Comparison of ENCODE assay signal across 8 cellular contexts in genomic region chr2:47402805-47403691, GRCh38. TPM values are rescaled to one million over a fixed set of nuclear protein-coding genes. Genes with fewer than 3 reads are reported as not detected.
DNase-seq lines count a peak whose midpoint lies in the region; ATAC-seq, FAIRE-seq and TF ChIP-seq lines count a peak whose summit lies in the region.

Gene MSH2 (plus strand): TSS chr2:47403156. CDS start chr2:47403192, 36 bp downstream.

- 0% methylated on average over 42 of the region's 78 CpGs for WGBS in HepG2 (ENCODE audit: low lambda C conversion rate)

- POLR2A ChIA-PET in HepG2 (lab: Yijun Ruan, JAX), result interaction anchor here (0.8 to 2.4 kb wide), 8 partner anchors 11 to 489 kb away, joined by 3 to 26 read pairs (median 4); partner anchors contain the start of gene MSH6

- 0 out of 5 replicates have a peak, but pooled peaks cover 0 to 4% of the 10 kb centered on the region in 2 experiments for H3K36me3 ChIP-seq in HepG2 (replicated peaks in 1 of 2; ENCODE audit: control insufficient read depth in 1 of 2, insufficient read depth in 2 of 2, low read length in 2 of 2)

- H4K20me1 ChIP-seq in HepG2 (ENCODE audit: insufficient read depth, low read length), result no peaks in the 10 kb centered on the region

- peaks cover 44% of the 10 kb centered on the region for H3K79me2 ChIP-seq in HepG2 (ENCODE audit: insufficient read depth, low read length)

- no peaks in the 10 kb centered on the region for H3K9me3 ChIP-seq in HepG2 (ENCODE audit: low read length)

- peak within 1 kb of the TSS; percentile 77 for H3K9ac ChIP-seq in HepG2 (ENCODE audit: insufficient read depth, low read depth, low read length)

- TF ChIP-seq POLR2A in HepG2 (IDR thresholded peaks at IDR 0.05; ENCODE audit: insufficient read depth in 1 of 2, low read depth in 2 of 2, low read length in 2 of 2), result peak; percentile 58 to 96

- peak within 1 kb of the TSS; percentile 72 to 87 (median 76) for H3K4me3 ChIP-seq in HepG2 (replicated peaks in 1 of 3; ENCODE audit: insufficient read depth in 1 of 3, low read depth in 2 of 3, low read length in 3 of 3)

- BruUV-seq in HepG2 (replicated peaks; lab: Mats Ljungman, UMichigan), result TSS peak; percentile 58

- no peak for TF ChIP-seq RAD21 in HepG2 (CRISPR knock-in tag; IDR thresholded peaks at IDR 0.05)

- H3K27me3 ChIP-seq in HepG2 (ENCODE audit: control insufficient read depth in 1 of 2, insufficient read depth in 2 of 2, low read length in 2 of 2), result no peaks in the 10 kb centered on the region; a peak in 1 of 5 replicates

- peaks cover 65% of the 10 kb centered on the region for H3K4me1 ChIP-seq in HepG2 (ENCODE audit: insufficient read depth, low read length)

- TF ChIP-seq EP300 in HepG2 (IDR thresholded peaks at IDR 0.05; ENCODE audit: low read depth in 2 of 2, low read length in 2 of 2) (0 out of 4 replicates have a peak, but pooled peaks of 1 of the 2 experiments have one; percentile 3), HepG2 (CRISPR knock-in tag; IDR thresholded peaks at IDR 0.05; ENCODE audit: borderline replicate concordance) (peak; percentile 31; the same call in 1 of the 2 replicates)

- CTCF ChIA-PET in HepG2 (lab: Yijun Ruan, JAX; ENCODE audit: low intra/inter-chr PET ratio, low total read pairs), result no interaction called here

- peak within 1 kb of the TSS; percentile 99 for H3K4me2 ChIP-seq in HepG2 (ENCODE audit: low read depth, low read length)

- in situ Hi-C loops in HepG2 (cut with HindIII; ENCODE audit: extremely low pct_ligation_motif_present, low pct_unique_long_range_greater_than_20kb), result no loop called here

- peak; percentile 17; the same call in 1 of the 2 replicates for TF ChIP-seq CTCF in HepG2 (CRISPR knock-in tag; IDR thresholded peaks at IDR 0.05)

- peak; percentile 93 for ATAC-seq in GM19438 (IDR thresholded peaks at IDR 0.05; ENCODE audit: low read depth, unreplicated experiment)
- ATAC-seq in HG03571 (IDR thresholded peaks at IDR 0.05; ENCODE audit: unreplicated experiment), result peak; percentile 93
- peak; percentile 95 for ATAC-seq in HepG2

- H3K27ac ChIP-seq in HepG2 (ENCODE audit: extremely low read length, insufficient read depth, low read length), result peak within 1 kb of the TSS; percentile 75

- intact Hi-C loops in HepG2 (cut with micrococcal nuclease; ENCODE audit: unreplicated experiment), result no loop called here

- peak; percentile 92 for FAIRE-seq in HepG2 (lab: Jason Lieb, UNC)

- H2AFZ ChIP-seq in HepG2 (ENCODE audit: low read length), result peak within 1 kb of the TSS; percentile 96

- peak; percentile 95 for DNase-seq in CD1c-positive myeloid dendritic cell (ENCODE audit: extremely low spot score)
- peak; percentile 99 for DNase-seq in NCI-H82 (lab: John Stamatoyannopoulos, UW)
- peak; percentile 85 to 89 for DNase-seq in activated CD4-positive, alpha-beta T cell treated with anti-CD3 and anti-CD28 coated beads, Interleukin-2, amount 50 U/mL, for 4 hours
- peak; percentile 96 for DNase-seq in dermis blood vessel endothelial cell
- DNase-seq in HepG2 (ENCODE audit: low spot score), result peak; percentile 88
- DNase-seq in stimulated activated CD4-positive, alpha-beta T cell treated with anti-CD3 and anti-CD28 coated beads, Interleukin-2, amount 100 ng/mL, for 48 hours, result peak; percentile 88 to 90

TF ChIP-seq in HepG2, 621 proteins besides CTCF, POLR2A, EP300 and RAD21 (continues in another document):
- TF ChIP-seq RELA (CRISPR knock-in tag; IDR thresholded peaks at IDR 0.05) (no peak), ZFP37 (CRISPR knock-in tag; IDR thresholded peaks at IDR 0.05; ENCODE audit: borderline replicate concordance) (peak; percentile 95; the same call in 1 of the 2 replicates), ZNF343 (CRISPR knock-in tag; IDR thresholded peaks at IDR 0.05) (peak; percentile 96), FIP1L1 (IDR thresholded peaks at IDR 0.05; ENCODE audit: borderline replicate concordance, insufficient read depth, low read depth, low read length) (peak; percentile 69; the same call in 1 of the 2 replicates), ZKSCAN8 (CRISPR knock-in tag; IDR thresholded peaks at IDR 0.05; ENCODE audit: borderline replicate concordance) (no peak), ZNF629 (CRISPR knock-in tag; conservative IDR thresholded peaks at IDR 0.05) (peak; percentile 14; the same call in 1 of the 2 replicates), MTA3 (CRISPR knock-in tag; IDR thresholded peaks at IDR 0.05) (no peak), ZFY (CRISPR knock-in tag; IDR thresholded peaks at IDR 0.05) (peak; percentile 82), ZNF331 (CRISPR knock-in tag; IDR thresholded peaks at IDR 0.05) (peak; percentile 64), ELF1 (CRISPR knock-in tag; IDR thresholded peaks at IDR 0.05) (0 out of 2 replicates have a peak, but pooled peaks have one; percentile 47), ATAD3A (CRISPR knock-in tag; IDR thresholded peaks at IDR 0.05) (no peak), CEBPB (IDR thresholded peaks at IDR 0.05; ENCODE audit: borderline replicate concordance, low read depth, low read length) (no peak), ZBED4 (CRISPR knock-in tag; IDR thresholded peaks at IDR 0.05; ENCODE audit: borderline replicate concordance) (no peak), DNMT3B (CRISPR knock-in tag; conservative IDR thresholded peaks at IDR 0.05) (no peak), ZNF577 (CRISPR knock-in tag; IDR thresholded peaks at IDR 0.05; ENCODE audit: borderline replicate concordance, low read depth) (no peak), ZNF292 (CRISPR knock-in tag; IDR thresholded peaks at IDR 0.05; ENCODE audit: borderline replicate concordance, low read depth) (no peak; the same call in none of the 2 replicates), ZGPAT (CRISPR knock-in tag; IDR thresholded peaks at IDR 0.05) (peak; percentile 95)

RNA-seq across cellular contexts. Expression of gene MSH2, which starts in this region (rescaled TPM):
- total RNA-seq in dermis blood vessel endothelial cell (37.3 and 50.6 TPM in 2 replicates), HepG2 (2016; rRNA removed; fragmentation: Illumina TruSeq; extraction: Trizol) (76.3 and 125 TPM in 2 replicates)
- total RNA-seq in HepG2 (2016; cell fraction: cytosol; rRNA removed; fragmentation: Illumina TruSeq; extraction: Trizol; ENCODE audit: low read depth), result 12.2 and 14.5 TPM in 2 replicates
- 76.5 and 122 TPM in 2 replicates for total RNA-seq in HepG2 (2016; cell fraction: insoluble cytoplasmic fraction; rRNA removed; fragmentation: Illumina TruSeq; extraction: Trizol)
- 17.5 and 23.6 TPM in 2 replicates for total RNA-seq in HepG2 (2016; cell fraction: membrane; rRNA removed; fragmentation: Illumina TruSeq; extraction: Trizol)
- total RNA-seq in HepG2 (2016; cell fraction: nucleus; rRNA removed; fragmentation: Illumina TruSeq; extraction: Trizol), result 50.2 and 54.3 TPM in 2 replicates
- polyA plus RNA-seq in HepG2 (2011; rRNA removed), result 13.5 and 19.9 TPM in 2 replicates
- 7.9 and 10.8 TPM in 2 replicates for polyA plus RNA-seq in HepG2 (2011; cell fraction: cytosol; rRNA removed)
- polyA plus RNA-seq in HepG2 (2011; cell fraction: nucleus; rRNA removed), result 6.8 and 7.9 TPM in 2 replicates
- polyA plus RNA-seq in HepG2 (2012), result 21.3 and 30.0 TPM in 2 replicates
- 2.7 and 3.2 TPM in 2 replicates for polyA plus RNA-seq in HepG2 (2016; cell fraction: cytosol; fragmentation: Illumina TruSeq; extraction: Trizol; ENCODE audit: low read depth)
- polyA plus RNA-seq in HepG2 (2016; cell fraction: insoluble cytoplasmic fraction; fragmentation: Illumina TruSeq; extraction: Trizol; ENCODE audit: low read depth), result 81.0 and 82.7 TPM in 2 replicates
- polyA plus RNA-seq in HepG2 (2016; cell fraction: membrane; fragmentation: Illumina TruSeq; extraction: Trizol; ENCODE audit: low read depth), result 6.4 and 7.3 TPM in 2 replicates
- polyA plus RNA-seq in HepG2 (2016; cell fraction: nucleus; fragmentation: Illumina TruSeq; extraction: Trizol; ENCODE audit: insufficient read depth, low read depth), result 42.8 and 46.2 TPM in 2 replicates
- 14.0 and 23.3 TPM in 2 replicates for polyA minus RNA-seq in HepG2 (2011; rRNA and poly(A)+ RNA removed; ENCODE audit: low replicate concordance)
- 19.4 and 20.9 TPM in 2 replicates for polyA minus RNA-seq in HepG2 (2011; cell fraction: cytosol; rRNA and poly(A)+ RNA removed)
- 25.5 and 29.3 TPM in 2 replicates for polyA minus RNA-seq in HepG2 (2011; cell fraction: nucleus; rRNA and poly(A)+ RNA removed)

Comparison
In these comparisons a context has a peak if more than half of its experiments do, and no peak if none do; other contexts are left out.
1. Peak in every context shown above with its lines: DNase-seq, ATAC-seq, H3K4me3 ChIP-seq and H3K27ac ChIP-seq.